In the genomic region with DNA sequence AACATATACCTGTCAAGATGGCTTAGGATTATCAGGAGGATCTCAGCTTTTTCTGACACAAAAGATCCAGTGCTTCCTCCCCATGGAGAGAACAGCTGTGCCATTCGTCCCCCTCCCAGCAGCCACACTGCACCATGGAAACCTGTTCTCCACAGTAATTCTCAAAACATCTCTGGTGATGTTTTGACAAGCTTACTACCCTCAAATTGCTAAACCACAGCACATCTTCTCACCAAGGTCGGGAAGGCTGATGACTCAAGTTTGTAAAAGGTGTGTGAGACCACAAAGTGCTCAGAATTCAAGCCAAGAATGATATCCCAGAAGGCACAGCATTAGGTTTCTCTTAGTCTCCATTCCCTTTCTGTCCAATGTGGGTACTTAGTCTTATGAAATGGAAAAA, we compare ENCODE assay signal across 8 cellular contexts.
DNase-seq lines count a peak whose midpoint lies in the region; ATAC-seq lines count a peak whose summit lies in the region.

No MANE protein-coding gene starts in this region.

- peak; percentile 25 to 31 (median 31) for DNase-seq in stimulated activated CD4-positive, alpha-beta T cell treated with anti-CD3 and anti-CD28 coated beads, Interleukin-12 subunit alpha, Interleukin-12 subunit beta, amount 100 ng/mL, for 48 hours (ENCODE audit: low read depth in 2 of 3, low spot score in 1 of 3)
- no peak for DNase-seq in stimulated activated CD4-positive, alpha-beta T cell treated with anti-CD3 and anti-CD28 coated beads, Interleukin-4, amount 100 ng/mL, for 1 hour
- peak; percentile 34 for DNase-seq in activated naive CD4-positive, alpha-beta T cell treated with anti-CD3 and anti-CD28 coated beads, Interleukin-2, amount 10 ng/mL, durations not matched to agents 7 days and 5 days
- peak; percentile 65 to 76 for DNase-seq in stimulated activated naive CD8-positive, alpha-beta T cell treated with anti-CD3 and anti-CD28 coated beads, Interleukin-15, amount 100 ng/mL, for 72 hours
- DNase-seq in NCI-H2029 (lab: John Stamatoyannopoulos, UW) (no peak), DMS 273 (lab: John Stamatoyannopoulos, UW; ENCODE audit: unreplicated experiment) (no peak), GF-D8 (lab: John Stamatoyannopoulos, UW) (no peak)

- H3K36me3 Mint-ChIP-seq in activated naive CD4-positive, alpha-beta T cell treated with anti-CD3 and anti-CD28 coated beads, Interleukin-2, amount 10 ng/mL, durations not matched to agents 7 days and 5 days = no peaks in the 10 kb centered on the region

- no peak overlapping the region for H3K4me3 Mint-ChIP-seq in activated naive CD4-positive, alpha-beta T cell treated with anti-CD3 and anti-CD28 coated beads, Interleukin-2, amount 10 ng/mL, durations not matched to agents 7 days and 5 days
- peak overlapping the region; percentile 77 to 85 for H3K4me3 Mint-ChIP-seq in stimulated activated naive CD8-positive, alpha-beta T cell treated with anti-CD3 and anti-CD28 coated beads, Interleukin-15, amount 100 ng/mL, for 72 hours

- CTCF ChIA-PET in activated naive CD4-positive, alpha-beta T cell treated with anti-CD3 and anti-CD28 coated beads, Interleukin-2, amount 10 ng/mL, durations not matched to agents 7 days and 5 days (lab: Charles Lee) = interaction anchor here (1.0 kb wide), 1 partner anchor 52 kb away, joined by 3 read pairs; no protein-coding TSS in a partner anchor

- ATAC-seq in HG03097 (IDR thresholded peaks at IDR 0.05; ENCODE audit: low FRiP score, unreplicated experiment) = peak; percentile 64
- peak; percentile 76 for ATAC-seq in stimulated activated naive CD8-positive, alpha-beta T cell treated with anti-CD3 and anti-CD28 coated beads, Interleukin-15, amount 100 ng/mL, for 72 hours

- H3K27ac Mint-ChIP-seq in activated naive CD4-positive, alpha-beta T cell treated with anti-CD3 and anti-CD28 coated beads, Interleukin-2, amount 10 ng/mL, durations not matched to agents 7 days and 5 days = no peak overlapping the region
- H3K27ac Mint-ChIP-seq in stimulated activated naive CD8-positive, alpha-beta T cell treated with anti-CD3 and anti-CD28 coated beads, Interleukin-15, amount 100 ng/mL, for 72 hours = peak overlapping the region; percentile 95 to 96

- peaks cover 22% of the 10 kb centered on the region for H3K4me1 Mint-ChIP-seq in activated naive CD4-positive, alpha-beta T cell treated with anti-CD3 and anti-CD28 coated beads, Interleukin-2, amount 10 ng/mL, durations not matched to agents 7 days and 5 days
- peaks cover 65% of the 10 kb centered on the region for H3K4me1 Mint-ChIP-seq in stimulated activated naive CD8-positive, alpha-beta T cell treated with anti-CD3 and anti-CD28 coated beads, Interleukin-15, amount 100 ng/mL, for 72 hours

- peaks cover 22% of the 10 kb centered on the region for H3K27me3 Mint-ChIP-seq in activated naive CD4-positive, alpha-beta T cell treated with anti-CD3 and anti-CD28 coated beads, Interleukin-2, amount 10 ng/mL, durations not matched to agents 7 days and 5 days
- H3K27me3 Mint-ChIP-seq in stimulated activated naive CD8-positive, alpha-beta T cell treated with anti-CD3 and anti-CD28 coated beads, Interleukin-15, amount 100 ng/mL, for 72 hours = peaks cover 29% of the 10 kb centered on the region

- H3K9me3 Mint-ChIP-seq in activated naive CD4-positive, alpha-beta T cell treated with anti-CD3 and anti-CD28 coated beads, Interleukin-2, amount 10 ng/mL, durations not matched to agents 7 days and 5 days = no peaks in the 10 kb centered on the region
- H3K9me3 Mint-ChIP-seq in stimulated activated naive CD8-positive, alpha-beta T cell treated with anti-CD3 and anti-CD28 coated beads, Interleukin-15, amount 100 ng/mL, for 72 hours = peaks cover 0 to 4% of the 10 kb centered on the region in 2 donors

Comparison
In these comparisons a context has a peak if more than half of its experiments do, and no peak if none do; other contexts are left out.
1. DNase-seq: peak in stimulated activated CD4-positive, alpha-beta T cell treated with anti-CD3 and anti-CD28 coated beads, Interleukin-12 subunit alpha, Interleukin-12 subunit beta, amount 100 ng/mL, for 48 hours (3 of 3), activated naive CD4-positive, alpha-beta T cell treated with anti-CD3 and anti-CD28 coated beads, Interleukin-2, amount 10 ng/mL, durations not matched to agents 7 days and 5 days (single experiment) and stimulated activated naive CD8-positive, alpha-beta T cell treated with anti-CD3 and anti-CD28 coated beads, Interleukin-15, amount 100 ng/mL, for 72 hours (2 of 2); none in stimulated activated CD4-positive, alpha-beta T cell treated with anti-CD3 and anti-CD28 coated beads, Interleukin-4, amount 100 ng/mL, for 1 hour (single experiment), NCI-H2029 (single experiment), DMS 273 (single experiment) and GF-D8 (single experiment).